15 cellular contexts compared by ENCODE assay signal in genomic region chr3:188217681-188218080, GRCh38.
DNase-seq lines count a peak whose midpoint lies in the region; ATAC-seq and TF ChIP-seq lines count a peak whose summit lies in the region.
"Had no signal": no experiment of that assay in that cellular context is flagged by ENCODE, and none has a peak within 500 bp of the region (broad histone marks: within the 10 kb centered on the region; RNA-seq: fewer than 3 reads in every experiment).

No MANE protein-coding gene starts in this region.

- no peaks in the 10 kb centered on the region for H3K27me3 Mint-ChIP-seq in stimulated activated memory B cell treated with anti-CD40 and anti-IgM and Interleukin-4, amounts not matched to agents 10 μg/mL and 1 μg/mL and 100 μg/mL, for 72 hours
- H3K27me3 Mint-ChIP-seq: activated CD4-positive, alpha-beta memory T cell treated with anti-CD3 and anti-CD28 coated beads, Interleukin-2, amount 10 ng/mL, durations not matched to agents 7 days and 5 days; activated naive CD8-positive, alpha-beta T cell treated with anti-CD3 and anti-CD28 coated beads, Interleukin-2, amount 50 U/mL, for 24 hours; CD8-positive, alpha-beta memory T cell had no signal

- H3K4me3 ChIP-seq in right cardiac atrium (ENCODE audit: low read length) (no peak overlapping the region), hepatocyte (no peak overlapping the region)
- H3K4me3 ChIP-seq: neural progenitor cell had no signal

- no peak for ATAC-seq in right cardiac atrium
- no peak for ATAC-seq in left cardiac atrium
- ATAC-seq in stimulated activated memory B cell treated with anti-CD40 and anti-IgM and Interleukin-4, amounts not matched to agents 10 μg/mL and 1 μg/mL and 100 μg/mL, for 72 hours, result no peak
- ATAC-seq in GM18873 (IDR thresholded peaks at IDR 0.05; ENCODE audit: low FRiP score, unreplicated experiment), result no peak
- no peak for ATAC-seq in GM18861 (IDR thresholded peaks at IDR 0.05; ENCODE audit: unreplicated experiment)

- peaks cover 34% of the 10 kb centered on the region for H3K4me1 Mint-ChIP-seq in stimulated activated memory B cell treated with anti-CD40 and anti-IgM and Interleukin-4, amounts not matched to agents 10 μg/mL and 1 μg/mL and 100 μg/mL, for 72 hours

- H3K36me3 ChIP-seq in hepatocyte (replicated peaks; ENCODE audit: insufficient read depth, low read depth), result no peaks in the 10 kb centered on the region
- H3K36me3 ChIP-seq: neural progenitor cell had no signal

- intact Hi-C loops in right cardiac atrium (cut with DNase I), result no loop called here
- intact Hi-C loops in left cardiac atrium (cut with DNase I), result no loop called here

- no peak for DNase-seq in right cardiac atrium
- no peak for DNase-seq in left cardiac atrium
- DNase-seq in hepatocyte (ENCODE audit: low spot score), result no peak
- no peak for DNase-seq in SIG-M5 treated with dmso at 0.1 percent for 504 hours (lab: John Stamatoyannopoulos, UW; ENCODE audit: unreplicated experiment)
- DNase-seq in COR-L47 (lab: John Stamatoyannopoulos, UW), result no peak
- DNase-seq: activated CD4-positive, alpha-beta memory T cell treated with anti-CD3 and anti-CD28 coated beads, Interleukin-2, amount 10 ng/mL, durations not matched to agents 7 days and 5 days; activated naive CD8-positive, alpha-beta T cell treated with anti-CD3 and anti-CD28 coated beads, Interleukin-2, amount 50 U/mL, for 24 hours; CD8-positive, alpha-beta memory T cell; cerebellar nuclear complex; SW 1271 had no signal

- no peaks in the 10 kb centered on the region for H3K9me3 ChIP-seq in right cardiac atrium (ENCODE audit: control insufficient read depth, low read length)
- H3K9me3 ChIP-seq in hepatocyte (ENCODE audit: low read depth), result no peaks in the 10 kb centered on the region

- H3K9me3 Mint-ChIP-seq in stimulated activated memory B cell treated with anti-CD40 and anti-IgM and Interleukin-4, amounts not matched to agents 10 μg/mL and 1 μg/mL and 100 μg/mL, for 72 hours, result no peaks in the 10 kb centered on the region
- H3K9me3 Mint-ChIP-seq: activated CD4-positive, alpha-beta memory T cell treated with anti-CD3 and anti-CD28 coated beads, Interleukin-2, amount 10 ng/mL, durations not matched to agents 7 days and 5 days; activated naive CD8-positive, alpha-beta T cell treated with anti-CD3 and anti-CD28 coated beads, Interleukin-2, amount 50 U/mL, for 24 hours; activated T-helper 1 cell treated with anti-CD3 and anti-CD28 coated beads, Interleukin-12 subunit alpha, Interleukin-12 subunit beta, Interleukin-2, Interleukin-4 antibody, amounts not matched to agents 30 ng/mL and 10 ng/mL and 1 ng/mL, durations not matched to agents 14 hours and 24 hours and 36 hours; CD8-positive, alpha-beta memory T cell; neural progenitor cell had no signal

- H3K4me1 ChIP-seq in right cardiac atrium (ENCODE audit: control insufficient read depth, insufficient read depth, low read length) (peaks cover 25% of the 10 kb centered on the region), hepatocyte (ENCODE audit: insufficient read depth) (peaks cover 50% of the 10 kb centered on the region)

- peak overlapping the region; percentile 9 for H3K27ac Mint-ChIP-seq in stimulated activated memory B cell treated with anti-CD40 and anti-IgM and Interleukin-4, amounts not matched to agents 10 μg/mL and 1 μg/mL and 100 μg/mL, for 72 hours
- H3K27ac Mint-ChIP-seq: activated CD4-positive, alpha-beta memory T cell treated with anti-CD3 and anti-CD28 coated beads, Interleukin-2, amount 10 ng/mL, durations not matched to agents 7 days and 5 days; neural progenitor cell had no signal

- no peaks in the 10 kb centered on the region for H4K20me1 ChIP-seq in hepatocyte (ENCODE audit: insufficient read depth, poor library complexity, severe bottlenecking)

- H3K4me2 ChIP-seq in hepatocyte, result no peak overlapping the region
- H3K4me2 ChIP-seq: neural progenitor cell had no signal

- H2AFZ ChIP-seq in hepatocyte, result no peak overlapping the region
- H2AFZ ChIP-seq: neural progenitor cell had no signal

- H3K27me3 ChIP-seq in right cardiac atrium (ENCODE audit: control insufficient read depth, insufficient read depth) (no peaks in the 10 kb centered on the region), hepatocyte (no peaks in the 10 kb centered on the region)
- H3K27me3 ChIP-seq: neural progenitor cell had no signal

- peaks cover 10% of the 10 kb centered on the region for H3K36me3 Mint-ChIP-seq in stimulated activated memory B cell treated with anti-CD40 and anti-IgM and Interleukin-4, amounts not matched to agents 10 μg/mL and 1 μg/mL and 100 μg/mL, for 72 hours

- 55% methylated on average over 4 of the region's 4 CpGs for WGBS in right cardiac atrium
- 76% methylated on average over 4 of the region's 4 CpGs for WGBS in hepatocyte (ENCODE audit: low lambda C conversion rate, missing lambda C conversion rate)

- H3K9me2 ChIP-seq in hepatocyte (replicated peaks; ENCODE audit: insufficient read depth), result no peaks in the 10 kb centered on the region

- H3K27ac ChIP-seq in right cardiac atrium (ENCODE audit: low read length) (peak overlapping the region; percentile 69), hepatocyte (peak overlapping the region; percentile 54)
- H3K27ac ChIP-seq: neural progenitor cell had no signal

- peaks cover 86% of the 10 kb centered on the region for H3K79me2 ChIP-seq in hepatocyte

- H3K4me3 Mint-ChIP-seq in stimulated activated memory B cell treated with anti-CD40 and anti-IgM and Interleukin-4, amounts not matched to agents 10 μg/mL and 1 μg/mL and 100 μg/mL, for 72 hours, result no peak overlapping the region
- H3K4me3 Mint-ChIP-seq: activated CD4-positive, alpha-beta memory T cell treated with anti-CD3 and anti-CD28 coated beads, Interleukin-2, amount 10 ng/mL, durations not matched to agents 7 days and 5 days; activated naive CD8-positive, alpha-beta T cell treated with anti-CD3 and anti-CD28 coated beads, Interleukin-2, amount 50 U/mL, for 24 hours; activated T-helper 1 cell treated with anti-CD3 and anti-CD28 coated beads, Interleukin-12 subunit alpha, Interleukin-12 subunit beta, Interleukin-2, Interleukin-4 antibody, amounts not matched to agents 30 ng/mL and 10 ng/mL and 1 ng/mL, durations not matched to agents 14 hours and 24 hours and 36 hours; CD8-positive, alpha-beta memory T cell; neural progenitor cell had no signal

- no peak for TF ChIP-seq CTCF in hepatocyte (IDR thresholded peaks at IDR 0.05; ENCODE audit: poor library complexity)
